Comparison of ENCODE assay signal across 8 cellular contexts in the genomic region with DNA sequence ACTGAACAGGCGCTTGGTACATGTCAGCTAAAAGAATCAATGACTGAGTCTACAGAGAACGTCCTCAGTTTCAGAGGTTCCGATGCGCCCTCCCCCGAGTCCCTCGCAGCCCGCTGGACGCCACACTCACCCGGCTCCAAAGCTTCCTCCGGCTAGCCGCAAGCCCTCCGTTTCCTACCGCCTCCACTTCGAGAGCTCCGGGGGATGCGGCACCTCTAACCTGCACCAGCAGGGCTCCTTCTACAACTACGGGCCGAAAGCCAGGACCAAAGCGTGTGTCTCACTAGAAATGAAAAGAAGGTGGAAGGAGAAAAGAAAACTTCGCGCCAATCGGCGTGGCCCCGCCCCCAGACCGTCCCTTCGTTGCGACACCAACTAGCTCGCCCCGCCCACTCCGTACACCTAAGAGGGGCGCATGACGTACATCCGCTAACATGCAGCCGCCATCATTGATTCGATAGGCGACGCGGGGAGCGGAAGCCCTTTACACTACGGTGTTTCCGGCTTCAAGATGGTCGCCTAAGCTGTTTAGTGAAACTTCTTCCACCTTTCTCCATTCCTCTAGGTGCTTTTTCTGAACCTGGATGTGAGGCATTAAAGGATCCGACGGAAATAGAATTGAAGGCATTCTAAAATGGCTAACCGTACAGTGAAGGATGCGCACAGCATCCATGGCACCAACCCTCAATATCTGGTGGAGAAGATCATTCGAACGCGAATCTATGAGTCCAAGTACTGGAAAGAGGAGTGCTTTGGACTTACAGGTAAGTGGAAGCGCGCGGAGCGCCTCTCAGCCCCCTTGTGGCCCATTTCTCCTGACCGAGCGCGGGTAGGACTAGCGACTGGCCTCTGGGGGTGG. TPM values are rescaled to one million over a fixed set of nuclear protein-coding genes. Genes with fewer than 3 reads are reported as not detected.
DNase-seq lines count a peak whose midpoint lies in the region; ATAC-seq and TF ChIP-seq lines count a peak whose summit lies in the region.

A gene (minus strand): TSS at position 308 of the 859 bp plus-strand sequence. CDS start 2,200 bp downstream, outside the sequence.
A gene with protein sequence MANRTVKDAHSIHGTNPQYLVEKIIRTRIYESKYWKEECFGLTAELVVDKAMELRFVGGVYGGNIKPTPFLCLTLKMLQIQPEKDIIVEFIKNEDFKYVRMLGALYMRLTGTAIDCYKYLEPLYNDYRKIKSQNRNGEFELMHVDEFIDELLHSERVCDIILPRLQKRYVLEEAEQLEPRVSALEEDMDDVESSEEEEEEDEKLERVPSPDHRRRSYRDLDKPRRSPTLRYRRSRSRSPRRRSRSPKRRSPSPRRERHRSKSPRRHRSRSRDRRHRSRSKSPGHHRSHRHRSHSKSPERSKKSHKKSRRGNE (plus strand): TSS at position 487 of the 859 bp plus-strand sequence. CDS start 148 bp downstream, at position 635.

- peak; percentile 96 for DNase-seq in D341Med (ENCODE audit: low spot score)
- peak; percentile 100 for DNase-seq in NT2/D1 (ENCODE audit: low read depth, low spot score)
- DNase-seq in activated CD8-positive, alpha-beta memory T cell treated with anti-CD3 and anti-CD28 coated beads, Interleukin-2, amount 10 ng/mL, durations not matched to agents 7 days and 5 days, result peak; percentile 99
- DNase-seq in endodermal cell, result peak; percentile 98
- peak; percentile 98 for DNase-seq in mesenteric fat pad (ENCODE audit: low spot score)
- peak; percentile 94 for DNase-seq in stimulated activated CD8-positive, alpha-beta memory T cell treated with anti-CD3 and anti-CD28 coated beads, Interleukin-15, amount 100 ng/mL, for 24 hours (ENCODE audit: low read depth)

- H3K9me3 Mint-ChIP-seq in activated CD8-positive, alpha-beta memory T cell treated with anti-CD3 and anti-CD28 coated beads, Interleukin-2, amount 10 ng/mL, durations not matched to agents 7 days and 5 days (ENCODE audit: low read depth), result no peaks in the 10 kb centered on the region
- no peaks in the 10 kb centered on the region for H3K9me3 Mint-ChIP-seq in endodermal cell

- H3K9ac ChIP-seq in HUES48 (ENCODE audit: low read depth, low read length) (peak within 1 kb of the TSS; percentile 98), NT2/D1 (ENCODE audit: insufficient read length, low read depth) (peak within 1 kb of the TSS; percentile 98), endodermal cell (ENCODE audit: extremely low read depth, low read length, poor library complexity, severe bottlenecking) (peak within 1 kb of the TSS; percentile 97)

- H3K27ac ChIP-seq in HUES48 (ENCODE audit: low read depth, low read length), result peak within 1 kb of the TSS; percentile 99
- H3K27ac ChIP-seq in endodermal cell (ENCODE audit: low read depth, low read length), result peak within 1 kb of the TSS; percentile 93

- 0% methylated on average over 11 to 57 of the region's 57 CpGs for WGBS in endodermal cell (ENCODE audit: insufficient coverage in 1 of 2, insufficient read length in 1 of 2), 2 experiments

- no peaks in the 10 kb centered on the region for H3K9me3 ChIP-seq in HUES48 (ENCODE audit: control insufficient read depth, insufficient read depth, low read length)
- H3K9me3 ChIP-seq in NT2/D1 (ENCODE audit: insufficient read depth, low read length), result no peaks in the 10 kb centered on the region
- no peaks in the 10 kb centered on the region for H3K9me3 ChIP-seq in endodermal cell (ENCODE audit: control insufficient read depth, low read length)

- ATAC-seq in GM21390 (IDR thresholded peaks at IDR 0.05; ENCODE audit: unreplicated experiment), result peak; percentile 97
- ATAC-seq in activated CD8-positive, alpha-beta memory T cell treated with anti-CD3 and anti-CD28 coated beads, Interleukin-2, amount 10 ng/mL, durations not matched to agents 7 days and 5 days, result peak; percentile 90

- H3K27ac Mint-ChIP-seq in activated CD8-positive, alpha-beta memory T cell treated with anti-CD3 and anti-CD28 coated beads, Interleukin-2, amount 10 ng/mL, durations not matched to agents 7 days and 5 days, result peak within 1 kb of the TSS; percentile 100
- H3K27ac Mint-ChIP-seq in endodermal cell, result peak within 1 kb of the TSS; percentile 99

- peak within 1 kb of the TSS; percentile 100 for H3K4me3 Mint-ChIP-seq in activated CD8-positive, alpha-beta memory T cell treated with anti-CD3 and anti-CD28 coated beads, Interleukin-2, amount 10 ng/mL, durations not matched to agents 7 days and 5 days
- H3K4me3 Mint-ChIP-seq in endodermal cell, result peak within 1 kb of the TSS; percentile 96

- H3K36me3 ChIP-seq in HUES48 (ENCODE audit: control insufficient read depth, insufficient read depth, low read length) (peaks cover 56% of the 10 kb centered on the region), NT2/D1 (ENCODE audit: insufficient read depth, insufficient read length, low read length) (peaks cover 73% of the 10 kb centered on the region), endodermal cell (ENCODE audit: control insufficient read depth, insufficient read depth, low read length) (peaks cover 50% of the 10 kb centered on the region)

- no peaks in the 10 kb centered on the region for H3K27me3 Mint-ChIP-seq in activated CD8-positive, alpha-beta memory T cell treated with anti-CD3 and anti-CD28 coated beads, Interleukin-2, amount 10 ng/mL, durations not matched to agents 7 days and 5 days
- no peaks in the 10 kb centered on the region for H3K27me3 Mint-ChIP-seq in endodermal cell (ENCODE audit: insufficient read depth)

- H3K4me3 ChIP-seq in HUES48 (ENCODE audit: low read depth, low read length) (peak within 1 kb of the TSS; percentile 96), NT2/D1 (ENCODE audit: insufficient read length, low read depth) (peak within 1 kb of the TSS; percentile 97), endodermal cell (ENCODE audit: low read length) (peak within 1 kb of the TSS; percentile 97)

- H3K36me3 Mint-ChIP-seq in activated CD8-positive, alpha-beta memory T cell treated with anti-CD3 and anti-CD28 coated beads, Interleukin-2, amount 10 ng/mL, durations not matched to agents 7 days and 5 days, result peaks cover 63% of the 10 kb centered on the region
- H3K36me3 Mint-ChIP-seq in endodermal cell (ENCODE audit: low read depth), result peaks cover 52% of the 10 kb centered on the region

- CTCF ChIA-PET in activated CD8-positive, alpha-beta memory T cell treated with anti-CD3 and anti-CD28 coated beads, Interleukin-2, amount 10 ng/mL, durations not matched to agents 7 days and 5 days (lab: Charles Lee), result interaction anchor here (0.8 to 2.9 kb wide), 13 partner anchors 9 to 297 kb away, joined by 3 to 20 read pairs (median 4); a partner anchor contains a TSS

- peaks cover 11% of the 10 kb centered on the region for H3K4me1 ChIP-seq in HUES48 (ENCODE audit: control insufficient read depth, insufficient read depth, low read length)
- H3K4me1 ChIP-seq in NT2/D1 (ENCODE audit: insufficient read depth, insufficient read length), result no peaks in the 10 kb centered on the region
- H3K4me1 ChIP-seq in endodermal cell (ENCODE audit: control insufficient read depth, insufficient read depth, low read length), result no peaks in the 10 kb centered on the region

- no peaks in the 10 kb centered on the region for H3K27me3 ChIP-seq in HUES48 (ENCODE audit: control insufficient read depth, insufficient read depth, low read length)
- H3K27me3 ChIP-seq in NT2/D1 (ENCODE audit: insufficient read depth, insufficient read length), result no peaks in the 10 kb centered on the region
- no peaks in the 10 kb centered on the region for H3K27me3 ChIP-seq in endodermal cell (ENCODE audit: control insufficient read depth, insufficient read depth, low read length, poor library complexity, severe bottlenecking)

- H3K4me1 Mint-ChIP-seq in activated CD8-positive, alpha-beta memory T cell treated with anti-CD3 and anti-CD28 coated beads, Interleukin-2, amount 10 ng/mL, durations not matched to agents 7 days and 5 days, result peaks cover 60% of the 10 kb centered on the region
- H3K4me1 Mint-ChIP-seq in endodermal cell, result peaks cover 16% of the 10 kb centered on the region

- peak; percentile 84 for TF ChIP-seq CTCF in endodermal cell (conservative IDR thresholded peaks at IDR 0.05)

RNA-seq across cellular contexts. Expression of the first gene that starts in this region (rescaled TPM):
- total RNA-seq in activated CD8-positive, alpha-beta memory T cell treated with anti-CD3 and anti-CD28 coated beads, Interleukin-2, amount 10 ng/mL, durations not matched to agents 7 days and 5 days, result 10 to 100 TPM; 40.5 to 42.2 TPM
- total RNA-seq in endodermal cell, result 10 to 100 TPM; 23.0 to 25.5 TPM
- 24.6 TPM for polyA plus RNA-seq in endodermal cell (2013, experiment 1 of 2)
- 22.5 TPM for polyA plus RNA-seq in endodermal cell (2013, experiment 2 of 2)
- total RNA-seq in mesenteric fat pad, result 0.35 TPM

RNA-seq across cellular contexts. Expression of the second gene that starts in this region (rescaled TPM):
- 10 to 100 TPM; 87.0 to 97.4 TPM for total RNA-seq in activated CD8-positive, alpha-beta memory T cell treated with anti-CD3 and anti-CD28 coated beads, Interleukin-2, amount 10 ng/mL, durations not matched to agents 7 days and 5 days
- total RNA-seq in endodermal cell (10 to 100 TPM; 72.7 to 74.3 TPM), mesenteric fat pad (25.9 TPM)
- 47.3 TPM for polyA plus RNA-seq in endodermal cell (2013, experiment 1 of 2)
- 42.2 TPM for polyA plus RNA-seq in endodermal cell (2013, experiment 2 of 2)

Comparison
In these comparisons a context has a peak if more than half of its experiments do, and no peak if none do; other contexts are left out.
1. Peak in every context shown above with its lines: DNase-seq, ATAC-seq, H3K4me3 ChIP-seq and H3K27ac ChIP-seq.
2. RNA of the first gene that starts in this region (total RNA-seq): 40.5 to 42.2 TPM in activated CD8-positive, alpha-beta memory T cell treated with anti-CD3 and anti-CD28 coated beads, Interleukin-2, amount 10 ng/mL, durations not matched to agents 7 days and 5 days and 23.0 to 25.5 TPM in endodermal cell; 0.35 TPM in mesenteric fat pad (single experiment); every median in the first group is over 10 times any median in the second.